Comparison of ENCODE assay signal across 39 cellular contexts in the genomic region with DNA sequence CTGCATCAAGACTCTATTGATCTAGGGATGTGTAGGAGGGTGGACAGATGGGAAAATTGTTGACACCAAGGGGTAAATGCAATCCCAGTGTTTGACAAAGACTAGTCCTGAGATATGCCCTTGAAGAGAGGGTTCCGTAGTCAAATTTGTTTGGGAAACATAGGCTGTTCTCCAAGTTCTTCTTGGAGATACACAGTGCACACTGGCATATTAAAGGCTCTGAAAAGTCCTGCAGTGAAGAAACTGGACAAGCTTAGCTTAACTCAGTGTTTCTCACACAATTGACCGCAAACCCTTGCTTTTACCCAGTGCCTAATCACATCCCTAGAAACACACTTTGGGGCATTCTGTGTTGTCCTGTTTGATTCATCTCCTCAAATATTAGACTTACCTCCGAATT. TPM values are rescaled to one million over a fixed set of nuclear protein-coding genes. Genes with fewer than 3 reads are reported as not detected.
"Had no signal": no experiment of that assay in that cellular context is flagged by ENCODE, and none has a peak within 500 bp of the region (broad histone marks: within the 10 kb centered on the region; RNA-seq: fewer than 3 reads in every experiment).

No MANE protein-coding gene starts in this region.

- H3K9me3 ChIP-seq: MG63 had no signal

- H3K4me3 ChIP-seq: MG63 had no signal

- H3K36me3 ChIP-seq: MG63 had no signal

- DNase-seq: Karpas-422, Kasumi-1, MG63, MM.1S, MV-4-11, NCI-H1048, NCI-H1092, NCI-H1092 treated with DMSO at 0.1 percent for 48 hours, NCI-H1105, NCI-H1105 treated with DMSO at 0.1 percent for 48 hours, NCI-H1417, NCI-H1417 treated with DMSO at 0.1 percent for 48 hours, NCI-H1436, NCI-H1436 treated with DMSO at 0.1 percent for 48 hours, NCI-H146, NCI-H1694, NCI-H1694 treated with DMSO at 0.1 percent for 48 hours, NCI-H187, NCI-H187 treated with DMSO at 0.1 percent for 48 hours, NCI-H1930, NCI-H2029, NCI-H2029 treated with DMSO at 0.1 percent for 48 hours, NCI-H2081, NCI-H2081 treated with DMSO at 0.1 percent for 48 hours, NCI-H2107, NCI-H2171, NCI-H2171 treated with DMSO at 0.1 percent for 48 hours, NCI-H2227 treated with DMSO at 0.1 percent for 48 hours, NCI-H226, NCI-H345, NCI-H446, NCI-H446 treated with DMSO at 0.1 percent for 48 hours, NCI-H510A, NCI-H510A treated with DMSO at 0.1 percent for 48 hours, NCI-H524 had no signal

RNA-seq across cellular contexts. Expression of a gene that starts 10.8 kb away (rescaled TPM):
- total RNA-seq: LHCN-M2, M059J, MCF 10A, NCI-H460 had no signal

RNA-seq across cellular contexts. Expression of a gene that starts 41.3 kb away (rescaled TPM):
- total RNA-seq: LHCN-M2, M059J, MCF 10A had no signal

RNA-seq across cellular contexts. Expression of a gene that starts 45.2 kb away (rescaled TPM):
- total RNA-seq: LHCN-M2 had no signal
